ENCODE assay signal across 17 cellular contexts in genomic region chr21:39221282-39221996, GRCh38. TPM values are rescaled to one million over a fixed set of nuclear protein-coding genes. Genes with fewer than 3 reads are reported as not detected.
DNase-seq lines count a peak whose midpoint lies in the region; ATAC-seq and TF ChIP-seq lines count a peak whose summit lies in the region.
"Had no signal": no experiment of that assay in that cellular context is flagged by ENCODE, and none has a peak within 500 bp of the region (broad histone marks: within the 10 kb centered on the region; RNA-seq: fewer than 3 reads in every experiment).

No MANE protein-coding gene starts in this region.

- no TSS peak for BruUV-seq in MCF 10A (replicated peaks; lab: Mats Ljungman, UMichigan)

- 67 to 69% methylated on average over 7 of the region's 7 CpGs for WGBS in thyroid gland, 2 donors

- H3K4me1 Mint-ChIP-seq in MCF 10A (ENCODE audit: insufficient read depth, unreplicated experiment) (peaks cover 7% of the 10 kb centered on the region), T-helper 17 cell (peaks cover 13% of the 10 kb centered on the region)

- POLR2A ChIA-PET in MCF 10A (lab: Yijun Ruan, JAX) = interaction anchor here (0.6 to 1.2 kb wide), 2 partner anchors 11 to 166 kb away, joined by 3 read pairs; no protein-coding TSS in a partner anchor

- H3K4me3 ChIP-seq in breast epithelium (no peak overlapping the region), thyroid gland (replicated peaks in 1 of 3) (no peak overlapping the region)

- H3K27me3 ChIP-seq in breast epithelium = no peaks in the 10 kb centered on the region
- no peaks in the 10 kb centered on the region for H3K27me3 ChIP-seq in thyroid gland

- TF ChIP-seq CTCF in MCF 10A (IDR thresholded peaks at IDR 0.05; ENCODE audit: unreplicated experiment) (no peak), breast epithelium (IDR thresholded peaks at IDR 0.05) (no peak), thyroid gland (IDR thresholded peaks at IDR 0.05) (no peak)

- H3K27me3 Mint-ChIP-seq in MCF 10A (ENCODE audit: insufficient read depth, unreplicated experiment) (no peaks in the 10 kb centered on the region), T-helper 17 cell (no peaks in the 10 kb centered on the region)

- intact Hi-C loops in MCF 10A (cut with micrococcal nuclease) (no loop called here), breast epithelium (cut with DNase I; ENCODE audit: low total_unique reads) (no loop called here), thyroid gland (cut with DNase I) (no loop called here)

- H3K27ac ChIP-seq in breast epithelium (no peak overlapping the region), thyroid gland (peak overlapping the region; percentile 16 to 59 (median 47))
- H3K27ac ChIP-seq: HL-60 had no signal

- H3K27ac Mint-ChIP-seq in MCF 10A (ENCODE audit: low read depth, unreplicated experiment) (peak overlapping the region; percentile 57), T-helper 17 cell (peak overlapping the region; percentile 37)

- no peak for ATAC-seq in T-helper 17 cell
- ATAC-seq: SK-N-SH treated with all-trans-retinoic acid at 6 μM for 48 hours had no signal

- no peaks in the 10 kb centered on the region for H3K36me3 ChIP-seq in breast epithelium
- H3K36me3 ChIP-seq in thyroid gland = peaks cover 0 to 5% of the 10 kb centered on the region in 2 donors

- DNase-seq in MCF 10A (ENCODE audit: unreplicated experiment) (peak; percentile 46), breast epithelium (ENCODE audit: low spot score in 2 of 2) (no peak), T-helper 17 cell (no peak), kidney tubule cell (ENCODE audit: low spot score) (peak; percentile 4), thyroid gland (peak; percentile 73 to 79), AG20443 (ENCODE audit: low spot score) (no peak), foreskin melanocyte (no peak)
- no peak for DNase-seq in activated CD8-positive, alpha-beta memory T cell treated with anti-CD3 and anti-CD28 coated beads for 24 hours
- DNase-seq: Caco-2, GOT3, MV-4-11, NCI-H1417, NCI-H1930, NCI-H524, SHP77 treated with DMSO at 0.1 percent for 48 hours had no signal

- H3K36me3 Mint-ChIP-seq in MCF 10A (ENCODE audit: insufficient read depth, unreplicated experiment) = peaks cover 88% of the 10 kb centered on the region
- peaks cover 10% of the 10 kb centered on the region for H3K36me3 Mint-ChIP-seq in T-helper 17 cell (ENCODE audit: low read depth)

- H3K9me3 Mint-ChIP-seq in MCF 10A (ENCODE audit: unreplicated experiment) = no peaks in the 10 kb centered on the region

- no peaks in the 10 kb centered on the region for H3K9me3 ChIP-seq in breast epithelium
- no peaks in the 10 kb centered on the region for H3K9me3 ChIP-seq in T-helper 17 cell (ENCODE audit: control insufficient read depth, low read length, poor library complexity, severe bottlenecking)
- H3K9me3 ChIP-seq in thyroid gland = no peaks in the 10 kb centered on the region
- H3K9me3 ChIP-seq: Caco-2 had no signal

- CTCF ChIA-PET in MCF 10A (lab: Yijun Ruan, JAX) = interaction anchor here (1.0 kb wide), 1 partner anchor 166 kb away, joined by 5 read pairs; no protein-coding TSS in a partner anchor

- H3K4me1 ChIP-seq in breast epithelium = no peaks in the 10 kb centered on the region
- H3K4me1 ChIP-seq in thyroid gland = peaks cover 18% of the 10 kb centered on the region in 2 donors
- H3K4me1 ChIP-seq: Caco-2 had no signal

- H3K4me3 Mint-ChIP-seq in MCF 10A (ENCODE audit: unreplicated experiment) (no peak overlapping the region), T-helper 17 cell (no peak overlapping the region)

- TF ChIP-seq POLR2A in breast epithelium (IDR thresholded peaks at IDR 0.05) = no peak
- no peak for TF ChIP-seq POLR2A in thyroid gland (IDR thresholded peaks at IDR 0.05)

RNA-seq across cellular contexts. Expression of gene PSMG1, which starts 38.2 kb away (rescaled TPM):
- 79.9 and 116 TPM in 2 replicates for total RNA-seq in MCF 10A (2022)
- total RNA-seq in breast epithelium = 10 to 100 TPM; 19.7 to 25.9 (median 24.7) TPM
- total RNA-seq in T-helper 17 cell = 10 to 100 TPM; 10.5 to 14.6 TPM
- total RNA-seq in thyroid gland = 10 to 100 TPM; 33.0 to 54.2 (median 42.6) TPM

Comparison
In these comparisons a context has a peak if more than half of its experiments do, and no peak if none do; other contexts are left out.
1. DNase-seq: peak in MCF 10A (single experiment), kidney tubule cell (single experiment) and thyroid gland (2 of 2); none in breast epithelium (0 of 2), T-helper 17 cell (0 of 3), activated CD8-positive, alpha-beta memory T cell treated with anti-CD3 and anti-CD28 coated beads for 24 hours (single experiment), AG20443 (single experiment) and foreskin melanocyte (single experiment).
2. H3K27ac ChIP-seq: peak in thyroid gland (3 of 3); none in breast epithelium (0 of 2).